In the genomic region with DNA sequence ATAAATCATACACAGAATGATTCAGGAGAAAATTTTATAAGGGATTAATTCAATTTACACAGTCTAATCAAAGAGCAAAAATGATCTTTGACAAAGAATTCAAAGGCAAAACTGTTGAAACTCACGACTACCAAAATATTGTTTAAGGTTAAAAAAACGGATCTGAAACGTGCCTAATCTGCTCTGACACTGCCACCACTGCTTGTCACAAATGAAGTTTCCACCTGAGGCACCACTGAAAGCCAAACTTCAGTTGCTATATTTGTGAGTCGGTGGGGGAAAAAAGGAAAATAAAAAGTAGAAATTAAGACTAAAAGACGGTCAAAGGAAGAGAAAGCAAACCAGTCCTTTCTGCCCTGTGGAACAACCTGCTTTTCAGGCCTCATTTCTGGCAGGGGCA, we compare ENCODE assay signal across 19 cellular contexts.
DNase-seq lines count a peak whose midpoint lies in the region; ATAC-seq, FAIRE-seq and TF ChIP-seq lines count a peak whose summit lies in the region.
"Had no signal": no experiment of that assay in that cellular context is flagged by ENCODE, and none has a peak within 500 bp of the region (broad histone marks: within the 10 kb centered on the region; RNA-seq: fewer than 3 reads in every experiment).

No MANE protein-coding gene starts in this region.

- TF ChIP-seq CTCF in AG04450 (IDR thresholded peaks at IDR 0.05; ENCODE audit: low read depth, low read length) (no peak), keratinocyte (optimal IDR thresholded peaks at IDR 0.05 in 1 of 3, IDR thresholded peaks at IDR 0.05 in 1 of 3, conservative IDR thresholded peaks at IDR 0.05 in 1 of 3; ENCODE audit: extremely low read depth in 1 of 3, insufficient read depth in 2 of 3, low read length in 3 of 3) (no peak)

- ATAC-seq in GM21529 (IDR thresholded peaks at IDR 0.05; ENCODE audit: unreplicated experiment) = peak; percentile 45
- ATAC-seq: left cardiac atrium; stimulated activated effector memory CD8-positive, alpha-beta T cell treated with anti-CD3 and anti-CD28 coated beads, Interleukin-12 subunit alpha, Interleukin-12 subunit beta, amount 100 ng/mL, for 72 hours had no signal

- no peaks in the 10 kb centered on the region for H3K9me1 ChIP-seq in keratinocyte (ENCODE audit: control insufficient read depth, extremely low read depth, insufficient read depth, low read length)

- H3K4me3 ChIP-seq in AG04450 (ENCODE audit: low read depth, low read length) (no peak overlapping the region), SK-N-MC (peak overlapping the region; percentile 12), keratinocyte (ENCODE audit: control insufficient read depth in 2 of 3, extremely low read depth in 1 of 3, insufficient read depth in 2 of 3, low read depth in 1 of 3, low read length in 3 of 3) (no peak overlapping the region)

- CTCF ChIA-PET in AG04450 (lab: Charles Lee) = interaction anchor here (1.1 to 1.5 kb wide), 2 partner anchors 121 to 173 kb away, joined by 5 to 7 read pairs; no protein-coding TSS in a partner anchor

- FAIRE-seq in keratinocyte (lab: Jason Lieb, UNC) = no peak
- FAIRE-seq: A204.1, endometrium had no signal

- H3K9ac ChIP-seq in SK-N-MC (ENCODE audit: insufficient read length) (no peak overlapping the region), keratinocyte (ENCODE audit: control insufficient read depth, extremely low read depth, insufficient read depth, low read length) (no peak overlapping the region)

- no peaks in the 10 kb centered on the region; the same call in 1 of the 2 replicates for H3K9me3 ChIP-seq in AG04450 (ENCODE audit: control insufficient read depth, insufficient read depth, low read length)
- H3K9me3 ChIP-seq in SK-N-MC (ENCODE audit: low read depth, low read length) = no peaks in the 10 kb centered on the region
- H3K9me3 ChIP-seq in keratinocyte (ENCODE audit: control insufficient read depth, low read depth, low read length) = no peaks in the 10 kb centered on the region

- peaks cover 26% of the 10 kb centered on the region for H3K4me1 ChIP-seq in keratinocyte (ENCODE audit: control insufficient read depth, extremely low read depth, insufficient read depth, low read length)

- H2AFZ ChIP-seq in keratinocyte (ENCODE audit: control insufficient read depth, low read length) = no peak overlapping the region

- no peaks in the 10 kb centered on the region for H3K36me3 ChIP-seq in SK-N-MC (ENCODE audit: insufficient read depth, low read length)
- peaks cover 0 to 5% of the 10 kb centered on the region in 2 experiments for H3K36me3 ChIP-seq in keratinocyte (ENCODE audit: control insufficient read depth in 2 of 2, extremely low read depth in 1 of 2, insufficient read depth in 2 of 2, low read length in 2 of 2)

- H3K79me2 ChIP-seq in keratinocyte (ENCODE audit: control insufficient read depth, insufficient read depth, low read length) = no peaks in the 10 kb centered on the region

- H3K4me2 ChIP-seq in keratinocyte (ENCODE audit: control insufficient read depth, extremely low read depth, insufficient read depth, low read depth, low read length) = peak overlapping the region; percentile 62

- no peaks in the 10 kb centered on the region for H4K20me1 ChIP-seq in keratinocyte (ENCODE audit: control insufficient read depth, extremely low read depth, insufficient read depth, low read length)

- H3K27me3 ChIP-seq in AG04450 (ENCODE audit: control insufficient read depth, insufficient read depth, low read length) (no peaks in the 10 kb centered on the region), keratinocyte (ENCODE audit: control insufficient read depth, extremely low read depth, insufficient read depth, low read length) (no peaks in the 10 kb centered on the region)

- peak overlapping the region; percentile 4 for H3K27ac ChIP-seq in AG04450 (ENCODE audit: low read depth, low read length)
- peak overlapping the region; percentile 86 for H3K27ac ChIP-seq in SK-N-MC
- H3K27ac ChIP-seq in keratinocyte (ENCODE audit: control insufficient read depth, insufficient read depth, low read length) = no peak overlapping the region
- H3K27ac ChIP-seq: C4-2B had no signal

- dilution Hi-C loops in keratinocyte (cut with MboI; ENCODE audit: extremely low pct_ligation_motif_present, low sequenced_read_pairs) = no loop called here

- DNase-seq in AG04450 (ENCODE audit: low read depth, low spot score) = no peak
- no peak for DNase-seq in SK-N-MC (ENCODE audit: low read depth, low spot score)
- no peak for DNase-seq in keratinocyte (ENCODE audit: low read depth, low spot score)
- DNase-seq in germinal center (ENCODE audit: low spot score) = no peak
- no peak for DNase-seq in kidney tubule cell (ENCODE audit: low spot score)
- no peak for DNase-seq in NCI-H1694 treated with DMSO at 0.1 percent for 48 hours (lab: John Stamatoyannopoulos, UW)
- no peak for DNase-seq in SKM-1 (lab: John Stamatoyannopoulos, UW; ENCODE audit: unreplicated experiment)
- DNase-seq: activated CD4-positive, alpha-beta T cell treated with anti-CD3 and anti-CD28 coated beads, Interleukin-2, amount 50 U/mL, for 1 hour; activated naive CD4-positive, alpha-beta T cell treated with anti-CD3 and anti-CD28 coated beads for 36 hours; anterior cingulate cortex; KG1; left cardiac atrium; NCI-H1105 treated with DMSO at 0.1 percent for 48 hours; SW 1271 had no signal

- POLR2A ChIA-PET in AG04450 (lab: Yijun Ruan, JAX) = no interaction called here
